In genomic region chr2:68287580-68288441, GRCh38 we compare ENCODE assay signal across 10 cellular contexts. TPM values are rescaled to one million over a fixed set of nuclear protein-coding genes. Genes with fewer than 3 reads are reported as not detected.
DNase-seq lines count a peak whose midpoint lies in the region; ATAC-seq and TF ChIP-seq lines count a peak whose summit lies in the region.
"Had no signal": no experiment of that assay in that cellular context is flagged by ENCODE, and none has a peak within 500 bp of the region (broad histone marks: within the 10 kb centered on the region; RNA-seq: fewer than 3 reads in every experiment).

No MANE protein-coding gene starts in this region.

- POLR2A ChIA-PET in HEK293 (lab: Yijun Ruan, JAX) = no interaction called here

- TF ChIP-seq POLR2A in gastrocnemius medialis (IDR thresholded peaks at IDR 0.05) = no peak

- TF ChIP-seq CTCF in HEK293 (tag by site-specific recombination; IDR thresholded peaks at IDR 0.05) (no peak), astrocyte of the cerebellum (IDR thresholded peaks at IDR 0.05; ENCODE audit: low read depth, low read length, missing control alignments) (no peak), hepatocyte (IDR thresholded peaks at IDR 0.05; ENCODE audit: poor library complexity) (no peak), gastrocnemius medialis (IDR thresholded peaks at IDR 0.05 in 4 of 5, conservative IDR thresholded peaks at IDR 0.05 in 1 of 5) (no peak)

- H3K27me3 Mint-ChIP-seq in activated T-cell treated with anti-CD3 and anti-CD28 coated beads, Interleukin-2, amount 50 U/mL, for 24 hours = peaks cover 33% of the 10 kb centered on the region

- H2AFZ ChIP-seq in hepatocyte = no peak overlapping the region

- DNase-seq in astrocyte of the cerebellum (ENCODE audit: low read depth) (peak; percentile 53), hepatocyte (ENCODE audit: low spot score) (peak; percentile 53), gastrocnemius medialis (peak; percentile 49 to 64), SW480 (ENCODE audit: low spot score) (no peak)
- no peak for DNase-seq in activated T-cell treated with anti-CD3 and anti-CD28 coated beads, Interleukin-2, amount 50 U/mL, for 24 hours
- DNase-seq: dermis blood vessel endothelial cell had no signal

- H3K4me3 Mint-ChIP-seq in activated T-cell treated with anti-CD3 and anti-CD28 coated beads, Interleukin-2, amount 50 U/mL, for 24 hours = no peak overlapping the region

- H3K27ac ChIP-seq in HEK293 (ENCODE audit: extremely low read depth, low read depth, low read length) (no peak overlapping the region), hepatocyte (no peak overlapping the region), gastrocnemius medialis (peak overlapping the region; percentile 67 to 84 (median 72))

- in situ Hi-C loops in astrocyte of the cerebellum (cut with HindIII; ENCODE audit: low sequenced_read_pairs) (no loop called here), gastrocnemius medialis (cut with MboI; ENCODE audit: low sequenced_read_pairs in 4 of 4) (loop anchor here in 2 of 4 donors (10.0 kb wide), 1 partner anchor 163 kb away; no protein-coding TSS in a partner anchor)

- intact Hi-C loops in gastrocnemius medialis (cut with DNase I; ENCODE audit: low total_unique reads) = loop anchor here (5.0 to 10.0 kb wide), 2 partner anchors 36 to 93 kb away; partner anchors contain the start of gene PPP3R1

- no peaks in the 10 kb centered on the region for H3K9me3 Mint-ChIP-seq in activated T-cell treated with anti-CD3 and anti-CD28 coated beads, Interleukin-2, amount 50 U/mL, for 24 hours

- no peak overlapping the region for H3K27ac Mint-ChIP-seq in activated T-cell treated with anti-CD3 and anti-CD28 coated beads, Interleukin-2, amount 50 U/mL, for 24 hours

- H4K20me1 ChIP-seq in hepatocyte (ENCODE audit: insufficient read depth, poor library complexity, severe bottlenecking) = no peaks in the 10 kb centered on the region

- 49% methylated on average over 10 of the region's 10 CpGs for WGBS in hepatocyte (ENCODE audit: low lambda C conversion rate, missing lambda C conversion rate)

- no peaks in the 10 kb centered on the region for H3K4me1 ChIP-seq in HEK293 (ENCODE audit: control insufficient read depth, insufficient read depth, low read length)
- no peaks in the 10 kb centered on the region for H3K4me1 ChIP-seq in hepatocyte (ENCODE audit: insufficient read depth)
- H3K4me1 ChIP-seq in gastrocnemius medialis = peaks cover 50 to 60% of the 10 kb centered on the region in 2 donors

- peak; percentile 71 to 82 for ATAC-seq in gastrocnemius medialis
- no peak for ATAC-seq in GM19351 (IDR thresholded peaks at IDR 0.05; ENCODE audit: unreplicated experiment)
- ATAC-seq in HG03175 (IDR thresholded peaks at IDR 0.05; ENCODE audit: unreplicated experiment) = no peak

- H3K9me3 ChIP-seq in HEK293 (ENCODE audit: control insufficient read depth, insufficient read depth, low read depth, low read length) (no peaks in the 10 kb centered on the region), hepatocyte (ENCODE audit: low read depth) (no peaks in the 10 kb centered on the region), gastrocnemius medialis (no peaks in the 10 kb centered on the region)
- H3K9me3 ChIP-seq: tibial artery had no signal

- H3K27me3 ChIP-seq in hepatocyte (no peaks in the 10 kb centered on the region), gastrocnemius medialis (no peaks in the 10 kb centered on the region)
- H3K27me3 ChIP-seq: tibial artery had no signal

- no peaks in the 10 kb centered on the region for H3K36me3 Mint-ChIP-seq in activated T-cell treated with anti-CD3 and anti-CD28 coated beads, Interleukin-2, amount 50 U/mL, for 24 hours (ENCODE audit: low read depth)

- no peaks in the 10 kb centered on the region for H3K36me3 ChIP-seq in HEK293 (ENCODE audit: control insufficient read depth in 2 of 2, insufficient read depth in 1 of 2, low read length in 2 of 2)
- no peaks in the 10 kb centered on the region for H3K36me3 ChIP-seq in hepatocyte (replicated peaks; ENCODE audit: insufficient read depth, low read depth)
- H3K36me3 ChIP-seq in gastrocnemius medialis = no peaks in the 10 kb centered on the region
- H3K36me3 ChIP-seq: tibial artery had no signal

- H3K9me2 ChIP-seq in hepatocyte (replicated peaks; ENCODE audit: insufficient read depth) = no peaks in the 10 kb centered on the region

- CTCF ChIA-PET in HEK293 (lab: Yijun Ruan, JAX) = interaction anchor here (1.1 kb wide), 1 partner anchor 154 kb away, joined by 3 read pairs; no protein-coding TSS in a partner anchor

- no peaks in the 10 kb centered on the region for H3K4me1 Mint-ChIP-seq in activated T-cell treated with anti-CD3 and anti-CD28 coated beads, Interleukin-2, amount 50 U/mL, for 24 hours (ENCODE audit: low read depth)

- H3K79me2 ChIP-seq in hepatocyte = no peaks in the 10 kb centered on the region

- no peak overlapping the region for H3K4me3 ChIP-seq in HEK293 (ENCODE audit: low read depth, low read length)
- H3K4me3 ChIP-seq in astrocyte of the cerebellum (ENCODE audit: low read depth, low read length) = no peak overlapping the region
- no peak overlapping the region for H3K4me3 ChIP-seq in hepatocyte
- peak overlapping the region in 3 of 4 donors; percentile 3 to 16 (median 3) for H3K4me3 ChIP-seq in gastrocnemius medialis
- H3K4me3 ChIP-seq: tibial artery had no signal

- H3K4me2 ChIP-seq in hepatocyte = no peak overlapping the region

TF ChIP-seq in HEK293, 187 proteins besides CTCF, POLR2A, EP300 and RAD21:
- TF ChIP-seq ZNF654 (tag by site-specific recombination; IDR thresholded peaks at IDR 0.05; ENCODE audit: low read depth) (no peak), ZNF626 (tag by site-specific recombination; IDR thresholded peaks at IDR 0.05) (no peak), ZNF354C (tag by site-specific recombination; IDR thresholded peaks at IDR 0.05; ENCODE audit: borderline replicate concordance, low read depth) (no peak), ZBTB17 (tag by site-specific recombination; IDR thresholded peaks at IDR 0.05) (peak; percentile 74; the same call in 1 of the 2 replicates)
- TF ChIP-seq, protein P1, sequence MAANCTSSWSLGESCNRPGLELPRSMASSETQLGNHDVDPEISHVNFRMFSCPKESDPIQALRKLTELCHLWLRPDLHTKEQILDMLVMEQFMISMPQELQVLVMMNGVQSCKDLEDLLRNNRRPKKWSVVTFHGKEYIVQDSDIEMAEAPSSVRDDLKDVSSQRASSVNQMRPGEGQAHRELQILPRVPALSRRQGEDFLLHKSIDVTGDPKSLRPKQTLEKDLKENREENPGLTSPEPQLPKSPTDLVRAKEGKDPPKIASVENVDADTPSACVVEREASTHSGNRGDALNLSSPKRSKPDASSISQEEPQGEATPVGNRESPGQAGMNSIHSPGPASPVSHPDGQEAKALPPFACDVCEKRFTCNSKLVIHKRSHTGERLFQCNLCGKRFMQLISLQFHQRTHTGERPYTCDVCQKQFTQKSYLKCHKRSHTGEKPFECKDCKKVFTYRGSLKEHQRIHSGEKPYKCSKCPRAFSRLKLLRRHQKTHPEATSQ (tag by site-specific recombination; IDR thresholded peaks at IDR 0.05) = no peak
- TF ChIP-seq, protein P2, sequence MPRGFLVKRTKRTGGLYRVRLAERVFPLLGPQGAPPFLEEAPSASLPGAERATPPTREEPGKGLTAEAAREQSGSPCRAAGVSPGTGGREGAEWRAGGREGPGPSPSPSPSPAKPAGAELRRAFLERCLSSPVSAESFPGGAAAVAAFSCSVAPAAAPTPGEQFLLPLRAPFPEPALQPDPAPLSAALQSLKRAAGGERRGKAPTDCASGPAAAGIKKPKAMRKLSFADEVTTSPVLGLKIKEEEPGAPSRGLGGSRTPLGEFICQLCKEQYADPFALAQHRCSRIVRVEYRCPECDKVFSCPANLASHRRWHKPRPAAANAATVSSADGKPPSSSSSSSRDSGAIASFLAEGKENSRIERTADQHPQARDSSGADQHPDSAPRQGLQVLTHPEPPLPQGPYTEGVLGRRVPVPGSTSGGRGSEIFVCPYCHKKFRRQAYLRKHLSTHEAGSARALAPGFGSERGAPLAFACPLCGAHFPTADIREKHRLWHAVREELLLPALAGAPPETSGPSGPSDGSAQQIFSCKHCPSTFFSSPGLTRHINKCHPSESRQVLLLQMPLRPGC (tag by site-specific recombination; IDR thresholded peaks at IDR 0.05) = no peak

RNA-seq across cellular contexts. Expression of gene CNRIP1, which starts 31.9 kb away (rescaled TPM):
- total RNA-seq in hepatocyte = 5.8 and 7.9 TPM in 2 replicates
- 3.1 and 8.6 TPM in 2 replicates for polyA plus RNA-seq in hepatocyte
- 1 to 10 TPM; 4.7 to 7.6 (median 6.5) TPM for total RNA-seq in gastrocnemius medialis

RNA-seq across cellular contexts. Expression of gene PPP3R1, which starts 35.5 kb away (rescaled TPM):
- total RNA-seq in hepatocyte (35.1 and 46.5 TPM in 2 replicates), gastrocnemius medialis (10 to 100 TPM; 16.9 to 32.3 (median 29.8) TPM)
- 3.5 and 5.1 TPM in 2 replicates for polyA plus RNA-seq in hepatocyte

Comparison
In these comparisons a context has a peak if more than half of its experiments do, and no peak if none do; other contexts are left out.
1. H3K27ac ChIP-seq: peak in gastrocnemius medialis (4 of 4); none in HEK293 (single experiment) and hepatocyte (single experiment).
2. H3K4me3 ChIP-seq: peak in gastrocnemius medialis (3 of 4); none in HEK293 (single experiment), astrocyte of the cerebellum (single experiment) and hepatocyte (single experiment).
3. DNase-seq: peak in astrocyte of the cerebellum (single experiment), hepatocyte (single experiment) and gastrocnemius medialis (2 of 2); none in SW480 (single experiment) and activated T-cell treated with anti-CD3 and anti-CD28 coated beads, Interleukin-2, amount 50 U/mL, for 24 hours (single experiment).
4. ATAC-seq: peak in gastrocnemius medialis (2 of 2); none in GM19351 (single experiment) and HG03175 (single experiment).